ENCODE assay signal across 9 cellular contexts in the genomic region with DNA sequence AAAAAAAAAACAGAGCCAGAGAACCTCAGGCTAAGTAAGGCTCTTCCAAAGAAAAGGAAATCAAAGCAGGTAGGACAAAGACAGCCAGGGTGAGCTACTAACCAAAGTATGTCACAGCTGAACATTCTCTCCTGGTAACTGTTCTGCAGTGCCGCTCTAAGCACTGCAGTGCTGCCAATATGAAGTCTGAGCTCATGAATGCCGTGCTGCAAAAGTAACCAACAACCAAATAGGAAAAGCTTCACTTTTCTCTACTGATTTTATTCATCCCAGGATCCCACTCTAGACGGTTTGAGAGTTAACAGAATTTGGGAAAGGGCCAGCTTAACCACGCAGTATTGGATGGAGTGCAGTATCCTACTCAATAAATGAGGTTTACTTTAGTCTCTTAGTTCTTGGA. TPM values are rescaled to one million over a fixed set of nuclear protein-coding genes. Genes with fewer than 3 reads are reported as not detected.
DNase-seq lines count a peak whose midpoint lies in the region; ATAC-seq lines count a peak whose summit lies in the region.
"Had no signal": no experiment of that assay in that cellular context is flagged by ENCODE, and none has a peak within 500 bp of the region (broad histone marks: within the 10 kb centered on the region; RNA-seq: fewer than 3 reads in every experiment).

No MANE protein-coding gene starts in this region.

- H3K36me3 ChIP-seq in adipocyte (ENCODE audit: control insufficient read depth, insufficient read depth, low read length, severe bottlenecking) (no peaks in the 10 kb centered on the region), skeletal muscle tissue (ENCODE audit: control insufficient read depth in 3 of 3, insufficient read depth in 3 of 3, low read length in 3 of 3) (no peaks in the 10 kb centered on the region)

- H3K27ac ChIP-seq in skeletal muscle tissue (ENCODE audit: low read depth, low read length): peak overlapping the region; percentile 89

- no peak for DNase-seq in T-helper 2 cell treated with Interferon-gamma antibody and Interleukin-4, amounts not matched to agents 5 μg/mL and 100 μg/mL, for 36 hours (ENCODE audit: low spot score)
- DNase-seq in T-helper 2 cell (no peak), adipocyte (ENCODE audit: low read depth) (peak; percentile 36), immature natural killer cell (no peak), COLO668 (lab: John Stamatoyannopoulos, UW; ENCODE audit: unreplicated experiment) (no peak)
- DNase-seq in activated CD4-positive, CD25-positive, alpha-beta regulatory T cell treated with anti-CD3 and anti-CD28 coated beads, Interleukin-2, amount 50 U/mL, for 72 hours: no peak
- DNase-seq: effector CD4-positive, alpha-beta T cell had no signal

- peaks cover 11% of the 10 kb centered on the region for H3K36me3 Mint-ChIP-seq in T-helper 2 cell treated with Interferon-gamma antibody and Interleukin-4, amounts not matched to agents 5 μg/mL and 100 μg/mL, for 36 hours (ENCODE audit: low read depth)
- peaks cover 5 to 6% (median 5%) of the 10 kb centered on the region in 3 donors for H3K36me3 Mint-ChIP-seq in immature natural killer cell

- no peaks in the 10 kb centered on the region for H3K27me3 Mint-ChIP-seq in T-helper 2 cell treated with Interferon-gamma antibody and Interleukin-4, amounts not matched to agents 5 μg/mL and 100 μg/mL, for 36 hours (ENCODE audit: low read depth)
- peaks cover 20 to 25% (median 22%) of the 10 kb centered on the region in 3 donors for H3K27me3 Mint-ChIP-seq in immature natural killer cell (ENCODE audit: low read depth in 3 of 3)

- peaks cover 39% of the 10 kb centered on the region for H3K4me1 ChIP-seq in adipocyte (ENCODE audit: control insufficient read depth, insufficient read depth, low read length)
- H3K4me1 ChIP-seq in skeletal muscle tissue (ENCODE audit: control insufficient read depth in 3 of 3, insufficient read depth in 3 of 3, low read length in 3 of 3): peaks cover 38 to 41% (median 40%) of the 10 kb centered on the region in 3 donors

- H3K9ac ChIP-seq in adipocyte (ENCODE audit: low read length): peak overlapping the region; percentile 22
- H3K9ac ChIP-seq in skeletal muscle tissue (ENCODE audit: low read depth in 1 of 3, low read length in 3 of 3): peak overlapping the region in 1 of 3 donors; percentile 8

- H3K27me3 ChIP-seq in adipocyte (replicated peaks; ENCODE audit: control insufficient read depth, insufficient read depth, low read length): no peaks in the 10 kb centered on the region
- H3K27me3 ChIP-seq in skeletal muscle tissue (ENCODE audit: control insufficient read depth in 3 of 3, insufficient read depth in 3 of 3, low read length in 3 of 3): no peaks in the 10 kb centered on the region

- peak overlapping the region; percentile 13 for H3K27ac Mint-ChIP-seq in T-helper 2 cell treated with Interferon-gamma antibody and Interleukin-4, amounts not matched to agents 5 μg/mL and 100 μg/mL, for 36 hours
- peak overlapping the region; percentile 93 to 100 (median 96) for H3K27ac Mint-ChIP-seq in immature natural killer cell

- peak overlapping the region; percentile 10 for H3K4me3 Mint-ChIP-seq in T-helper 2 cell treated with Interferon-gamma antibody and Interleukin-4, amounts not matched to agents 5 μg/mL and 100 μg/mL, for 36 hours
- H3K4me3 Mint-ChIP-seq in immature natural killer cell: peak overlapping the region; percentile 68 to 96 (median 91)

- H3K4me3 ChIP-seq in adipocyte (ENCODE audit: low read length): peak overlapping the region; percentile 98
- H3K4me3 ChIP-seq in skeletal muscle tissue (ENCODE audit: low read length in 3 of 3): peak overlapping the region; percentile 33 to 36 (median 34)

- peaks cover 5% of the 10 kb centered on the region for H3K9me3 Mint-ChIP-seq in T-helper 2 cell treated with Interferon-gamma antibody and Interleukin-4, amounts not matched to agents 5 μg/mL and 100 μg/mL, for 36 hours
- H3K9me3 Mint-ChIP-seq in immature natural killer cell: no peaks in the 10 kb centered on the region

- H3K4me1 Mint-ChIP-seq in T-helper 2 cell treated with Interferon-gamma antibody and Interleukin-4, amounts not matched to agents 5 μg/mL and 100 μg/mL, for 36 hours (ENCODE audit: low read depth): peaks cover 63% of the 10 kb centered on the region
- peaks cover 78 to 88% of the 10 kb centered on the region in 2 donors for H3K4me1 Mint-ChIP-seq in immature natural killer cell

- H3K9me3 ChIP-seq in adipocyte (ENCODE audit: control insufficient read depth, low read length): no peaks in the 10 kb centered on the region
- H3K9me3 ChIP-seq in skeletal muscle tissue (ENCODE audit: control insufficient read depth in 3 of 3, low read length in 3 of 3): no peaks in the 10 kb centered on the region

- no peak for ATAC-seq in HG03139 (IDR thresholded peaks at IDR 0.05; ENCODE audit: unreplicated experiment)

RNA-seq across cellular contexts. Expression of a gene that starts 3.5 kb away (rescaled TPM):
- polyA plus RNA-seq in immature natural killer cell: 10 to 100 TPM in 2 of 3 donors, 1 to 10 TPM in 1; 3.7 to 26.2 (median 16.5) TPM
- 21.4 TPM for total RNA-seq in skeletal muscle tissue

RNA-seq across cellular contexts. Expression of a gene that starts 49.3 kb away (rescaled TPM):
- polyA plus RNA-seq in immature natural killer cell: 10 to 100 TPM; 16.0 to 23.7 (median 17.5) TPM
- 75.2 TPM for total RNA-seq in skeletal muscle tissue
